In genomic region chr1:25997759-25998074, GRCh38 we compare ENCODE assay signal across 1 cellular context.
TF ChIP-seq lines count a peak whose summit lies in the region.

Gene PAFAH2 (minus strand): TSS chr1:25998063. CDS start chr1:25990816, 7,247 bp downstream.

TF ChIP-seq in HepG2, 621 proteins besides CTCF, POLR2A, EP300 and RAD21 (continued from another document and continues in another):
- TF ChIP-seq ZNF280D (CRISPR knock-in tag; IDR thresholded peaks at IDR 0.05) (peak; percentile 64; the same call in 1 of the 2 replicates), HDAC2 (CRISPR knock-in tag; IDR thresholded peaks at IDR 0.05) (no peak), TERF1 (CRISPR knock-in tag; IDR thresholded peaks at IDR 0.05) (no peak), ZNF296 (CRISPR knock-in tag; conservative IDR thresholded peaks at IDR 0.05) (no peak), ATF4 (CRISPR knock-in tag; IDR thresholded peaks at IDR 0.05) (no peak), RNF219 (CRISPR knock-in tag; IDR thresholded peaks at IDR 0.05) (0 out of 2 replicates have a peak, but pooled peaks have one; percentile 32), SAP130 (CRISPR knock-in tag; IDR thresholded peaks at IDR 0.05; ENCODE audit: low read depth) (no peak), CHCHD3 (CRISPR knock-in tag; IDR thresholded peaks at IDR 0.05) (no peak), ZNF768 (CRISPR knock-in tag; IDR thresholded peaks at IDR 0.05) (no peak), TEAD2 (CRISPR knock-in tag; IDR thresholded peaks at IDR 0.05) (no peak), ZC3H13 (CRISPR knock-in tag; IDR thresholded peaks at IDR 0.05) (no peak), ZNF7 (CRISPR knock-in tag; IDR thresholded peaks at IDR 0.05) (peak; percentile 36; the same call in 1 of the 2 replicates), TFDP1 (CRISPR knock-in tag; IDR thresholded peaks at IDR 0.05; ENCODE audit: borderline replicate concordance) (no peak), ZNF556 (CRISPR knock-in tag; IDR thresholded peaks at IDR 0.05; ENCODE audit: borderline replicate concordance) (no peak; the same call in 1 of the 2 replicates), ZNF512B (CRISPR knock-in tag; IDR thresholded peaks at IDR 0.05; ENCODE audit: borderline replicate concordance) (no peak), GTF2F1 (IDR thresholded peaks at IDR 0.05; ENCODE audit: low read length) (no peak), MTA3 (CRISPR knock-in tag; IDR thresholded peaks at IDR 0.05) (no peak), GATAD1 (CRISPR knock-in tag; IDR thresholded peaks at IDR 0.05) (no peak), BHLHE40 (IDR thresholded peaks at IDR 0.05; ENCODE audit: low read length) (no peak), IKZF4 (CRISPR knock-in tag; IDR thresholded peaks at IDR 0.05; ENCODE audit: borderline replicate concordance, low read depth, not compliant biosample characterization) (no peak), PRDM15 (CRISPR knock-in tag; IDR thresholded peaks at IDR 0.05) (no peak), SSRP1 (CRISPR knock-in tag; IDR thresholded peaks at IDR 0.05) (no peak), PCBP1 (IDR thresholded peaks at IDR 0.05; ENCODE audit: borderline replicate concordance, low read depth, low read length) (no peak), RBFOX2 (IDR thresholded peaks at IDR 0.05; ENCODE audit: low read depth, low read length) (0 out of 2 replicates have a peak, but pooled peaks have one; percentile 29), ONECUT2 (CRISPR knock-in tag; IDR thresholded peaks at IDR 0.05) (no peak), ZNF788 (CRISPR knock-in tag; IDR thresholded peaks at IDR 0.05; ENCODE audit: borderline replicate concordance) (no peak), ZNF513 (CRISPR knock-in tag; conservative IDR thresholded peaks at IDR 0.05) (no peak), ZNF710 (CRISPR knock-in tag; IDR thresholded peaks at IDR 0.05; ENCODE audit: borderline replicate concordance) (no peak), SYNCRIP (IDR thresholded peaks at IDR 0.05; ENCODE audit: insufficient read depth, low read depth, low read length) (no peak), MXI1 (IDR thresholded peaks at IDR 0.05; ENCODE audit: borderline replicate concordance, low read depth, low read length) (no peak), REXO4 (CRISPR knock-in tag; IDR thresholded peaks at IDR 0.05; ENCODE audit: borderline replicate concordance) (no peak), TARDBP (CRISPR knock-in tag; IDR thresholded peaks at IDR 0.05) (no peak), NFE2 (CRISPR knock-in tag; IDR thresholded peaks at IDR 0.05) (no peak), ZBTB8A (CRISPR knock-in tag; IDR thresholded peaks at IDR 0.05; ENCODE audit: borderline replicate concordance, low read depth) (no peak), TCF12 (IDR thresholded peaks at IDR 0.05) (no peak), TCF12 (CRISPR knock-in tag; IDR thresholded peaks at IDR 0.05) (no peak), PBX3 (CRISPR knock-in tag; IDR thresholded peaks at IDR 0.05; ENCODE audit: borderline replicate concordance) (no peak), ZNF564 (CRISPR knock-in tag; IDR thresholded peaks at IDR 0.05) (0 out of 2 replicates have a peak, but pooled peaks have one; percentile 2), HHEX (CRISPR knock-in tag; IDR thresholded peaks at IDR 0.05) (no peak), MED8 (CRISPR knock-in tag; IDR thresholded peaks at IDR 0.05; ENCODE audit: insufficient replicate concordance) (no peak)
